ENCODE assay signal across 18 cellular contexts in the genomic region with DNA sequence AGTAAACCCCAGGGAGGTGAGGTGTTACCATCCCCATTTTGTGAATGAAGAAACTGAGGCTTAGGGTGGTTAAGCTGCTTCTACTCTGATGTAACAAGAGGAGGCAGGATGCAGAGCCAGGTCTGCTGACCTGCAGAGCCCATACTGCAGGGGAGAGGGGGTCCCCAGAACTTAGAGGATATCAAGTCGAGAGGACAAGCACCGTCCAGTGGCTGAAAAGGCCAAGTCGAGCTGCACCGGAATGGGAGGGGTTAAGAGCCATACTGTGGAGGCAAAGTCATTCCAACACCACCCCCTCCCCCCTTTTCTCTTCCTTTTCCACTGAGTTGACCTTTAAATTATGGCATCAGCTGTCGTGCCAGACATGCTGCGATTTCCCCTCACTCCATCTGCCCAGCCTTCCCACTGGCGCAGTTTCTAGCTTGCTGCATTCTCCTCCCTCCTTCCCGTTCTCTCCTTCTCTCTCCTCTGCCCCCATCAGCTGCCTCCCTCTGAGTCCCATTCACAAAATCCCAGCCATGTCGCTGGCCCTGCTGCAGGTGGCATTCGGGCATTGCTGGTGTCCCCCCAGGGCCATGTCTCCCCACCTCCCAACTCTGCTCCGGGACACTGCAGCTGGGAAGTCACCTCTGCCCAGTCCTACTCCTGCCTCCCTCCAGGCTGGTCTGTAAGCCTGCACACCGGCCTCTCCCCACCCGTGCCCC.
DNase-seq lines count a peak whose midpoint lies in the region; ATAC-seq and TF ChIP-seq lines count a peak whose summit lies in the region.
"Had no signal": no experiment of that assay in that cellular context is flagged by ENCODE, and none has a peak within 500 bp of the region (broad histone marks: within the 10 kb centered on the region; RNA-seq: fewer than 3 reads in every experiment).

No MANE protein-coding gene starts in this region.

- no peak for ATAC-seq in GM21619 (IDR thresholded peaks at IDR 0.05; ENCODE audit: unreplicated experiment)
- ATAC-seq: CD8-positive, alpha-beta T cell; PC-3 had no signal

- no peak for TF ChIP-seq POLR2A in spleen (IDR thresholded peaks at IDR 0.05)

- H2AFZ ChIP-seq in mesenchymal stem cell (ENCODE audit: low read depth, low read length): peak overlapping the region; percentile 5

- no peak for TF ChIP-seq CTCF in WERI-Rb-1 (IDR thresholded peaks at IDR 0.05; ENCODE audit: low read depth, low read length)
- TF ChIP-seq CTCF in spleen (IDR thresholded peaks at IDR 0.05 in 8 of 11, conservative IDR thresholded peaks at IDR 0.05 in 3 of 11): no peak

- H3K4me1 ChIP-seq in mesenchymal stem cell (ENCODE audit: control insufficient read depth, insufficient read depth, low read depth, low read length) (peaks cover 24% of the 10 kb centered on the region), spleen (peaks cover 0 to 22% (median 10%) of the 10 kb centered on the region in 6 donors)

- peak; percentile 12 for DNase-seq in NCI-H2171 treated with DMSO at 0.1 percent for 48 hours (lab: John Stamatoyannopoulos, UW)
- DNase-seq in NCI-H2171 (lab: John Stamatoyannopoulos, UW): no peak
- peak; percentile 45 for DNase-seq in WERI-Rb-1
- no peak for DNase-seq in mesenchymal stem cell
- DNase-seq in spleen: peak; percentile 58
- no peak for DNase-seq in medulla oblongata (ENCODE audit: extremely low spot score)
- no peak for DNase-seq in DMS153 (lab: John Stamatoyannopoulos, UW)
- DNase-seq: CD8-positive, alpha-beta T cell; EL; H7; MM.1S; NCI-H2029 treated with DMSO at 0.1 percent for 48 hours; NCI-H345; NCI-H69; PC-3; SK-N-SH had no signal

- H3K27ac ChIP-seq in WERI-Rb-1 (no peak overlapping the region), mesenchymal stem cell (ENCODE audit: low read length, poor library complexity, severe bottlenecking) (no peak overlapping the region), spleen (peak overlapping the region in 1 of 8 donors; percentile 23)
- H3K27ac ChIP-seq: 22Rv1 had no signal

- no peak overlapping the region for H3K9ac ChIP-seq in mesenchymal stem cell (ENCODE audit: low read length)
- H3K9ac ChIP-seq: SK-N-SH had no signal

- no peak overlapping the region for H3K14ac ChIP-seq in mesenchymal stem cell (ENCODE audit: low read length in 2 of 2)

- H3K4me3 ChIP-seq in WERI-Rb-1 (ENCODE audit: low read depth, low read length) (no peak overlapping the region), mesenchymal stem cell (ENCODE audit: insufficient read depth in 1 of 2, low read depth in 1 of 2, low read length in 2 of 2) (no peak overlapping the region), spleen (no peak overlapping the region)

- no peak overlapping the region for H2BK15ac ChIP-seq in mesenchymal stem cell (ENCODE audit: low read depth, poor library complexity, severe bottlenecking)

- H3K23ac ChIP-seq in mesenchymal stem cell (ENCODE audit: low read length in 2 of 2): no peak overlapping the region

- H3K9me3 ChIP-seq in WERI-Rb-1 (ENCODE audit: severe bottlenecking): no peaks in the 10 kb centered on the region
- H3K9me3 ChIP-seq in mesenchymal stem cell (ENCODE audit: control insufficient read depth, low read length): no peaks in the 10 kb centered on the region
- no peaks in the 10 kb centered on the region for H3K9me3 ChIP-seq in spleen
- H3K9me3 ChIP-seq: SK-N-SH had no signal

- H2BK12ac ChIP-seq in mesenchymal stem cell (ENCODE audit: low read length in 2 of 2): no peak overlapping the region

- no peak overlapping the region for H3K18ac ChIP-seq in mesenchymal stem cell (ENCODE audit: low read depth in 1 of 2, low read length in 2 of 2)

- no peak overlapping the region for H4K8ac ChIP-seq in mesenchymal stem cell (ENCODE audit: low read length)

- no peak overlapping the region for H3K4ac ChIP-seq in mesenchymal stem cell (ENCODE audit: low read depth in 1 of 2, low read length in 2 of 2)

- H2BK120ac ChIP-seq in mesenchymal stem cell (ENCODE audit: low read depth, low read length): no peak overlapping the region

- 77% methylated on average over 13 of the region's 13 CpGs for WGBS in mesenchymal stem cell
- WGBS in spleen, 5 donors: 56 to 67% (median 62%) methylated on average over 13 of the region's 13 CpGs

- H3K4me2 ChIP-seq in mesenchymal stem cell (ENCODE audit: low read length, poor library complexity, severe bottlenecking): no peak overlapping the region
- H3K4me2 ChIP-seq: SK-N-SH had no signal

- H4K91ac ChIP-seq in mesenchymal stem cell (ENCODE audit: low read length): no peak overlapping the region

- H2AK5ac ChIP-seq in mesenchymal stem cell (ENCODE audit: low read length, severe bottlenecking): no peak overlapping the region

- no peaks in the 10 kb centered on the region for H3K79me1 ChIP-seq in mesenchymal stem cell (replicated peaks; ENCODE audit: low read length, poor library complexity, severe bottlenecking)

- intact Hi-C loops in spleen (cut with DNase I; ENCODE audit: low total_unique reads): loop anchor here (5.0 to 10.0 kb wide), 2 partner anchors 205 to 352 kb away; no protein-coding TSS in a partner anchor

- H3K36me3 ChIP-seq in WERI-Rb-1 (no peaks in the 10 kb centered on the region), mesenchymal stem cell (ENCODE audit: control insufficient read depth in 1 of 2, insufficient read depth in 2 of 2, low read depth in 1 of 2, low read length in 2 of 2) (no peaks in the 10 kb centered on the region), spleen (no peaks in the 10 kb centered on the region)

- H3K27me3 ChIP-seq in WERI-Rb-1 (ENCODE audit: insufficient read depth, low read depth, severe bottlenecking) (no peaks in the 10 kb centered on the region), mesenchymal stem cell (ENCODE audit: control insufficient read depth in 1 of 2, insufficient read depth in 1 of 2, low read length in 2 of 2) (peaks cover 6 to 26% of the 10 kb centered on the region in 2 experiments), spleen (replicated peaks in 1 of 7) (peaks cover 0 to 11% (median 0%) of the 10 kb centered on the region in 7 donors)

- no peak overlapping the region for H2BK5ac ChIP-seq in mesenchymal stem cell (ENCODE audit: low read depth, low read length, poor library complexity, severe bottlenecking)

Comparison
In these comparisons a context has a peak if more than half of its experiments do, and no peak if none do; other contexts are left out.
1. DNase-seq: peak in NCI-H2171 treated with DMSO at 0.1 percent for 48 hours (single experiment), WERI-Rb-1 (single experiment) and spleen (single experiment); none in NCI-H2171 (single experiment), mesenchymal stem cell (single experiment), medulla oblongata (single experiment) and DMS153 (single experiment).